ENCODE assay signal across 8 cellular contexts in the genomic region with DNA sequence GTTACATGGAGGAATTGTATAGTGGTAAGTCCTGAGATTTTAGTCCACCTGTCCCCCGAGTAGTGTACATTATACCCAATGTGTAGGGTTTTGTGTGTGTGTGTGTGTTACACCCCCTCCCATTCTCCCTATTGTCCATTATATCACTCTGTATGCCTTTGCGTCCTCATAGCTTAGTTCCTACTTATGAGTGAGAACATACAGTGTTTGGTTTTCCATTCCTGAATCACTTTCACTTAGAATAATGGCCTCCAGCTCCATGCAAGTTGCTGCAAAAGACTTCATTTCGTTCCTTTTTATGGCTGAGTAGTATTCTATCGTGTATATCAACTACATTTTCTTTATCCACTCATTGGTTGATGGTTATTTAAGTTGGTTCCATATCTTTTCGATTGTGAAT. TPM values are rescaled to one million over a fixed set of nuclear protein-coding genes. Genes with fewer than 3 reads are reported as not detected.
DNase-seq lines count a peak whose midpoint lies in the region; ATAC-seq and TF ChIP-seq lines count a peak whose summit lies in the region.

No MANE protein-coding gene starts in this region.

- no peak for TF ChIP-seq RAD21 in SK-N-SH (IDR thresholded peaks at IDR 0.05; ENCODE audit: low read length)

- H3K79me2 ChIP-seq in SK-N-SH (ENCODE audit: insufficient read depth): no peaks in the 10 kb centered on the region

- no peak for TF ChIP-seq EP300 in SK-N-SH (IDR thresholded peaks at IDR 0.05; ENCODE audit: borderline replicate concordance in 1 of 2, low read depth in 1 of 2, low read length in 1 of 2)

- H3K27me3 ChIP-seq in SK-N-SH (ENCODE audit: insufficient read depth) (peaks cover 17% of the 10 kb centered on the region), iPS-20b (ENCODE audit: insufficient read depth, low read length) (peaks cover 40% of the 10 kb centered on the region), stomach smooth muscle (ENCODE audit: control insufficient read depth in 1 of 2, insufficient read depth in 2 of 2, low read length in 2 of 2) (peaks cover 12 to 16% of the 10 kb centered on the region in 2 donors)

- H4K20me1 ChIP-seq in SK-N-SH (ENCODE audit: insufficient read depth): no peaks in the 10 kb centered on the region

- CTCF ChIA-PET in SK-N-SH (lab: Yijun Ruan, JAX): interaction anchor here (0.6 to 4.3 kb wide), 18 partner anchors 8 to 285 kb away, joined by 3 to 30 read pairs (median 4); no protein-coding TSS in a partner anchor

- H3K9me3 ChIP-seq in SK-N-SH: no peaks in the 10 kb centered on the region
- H3K9me3 ChIP-seq in iPS-20b (ENCODE audit: insufficient read depth, low read depth, low read length): no peaks in the 10 kb centered on the region
- H3K9me3 ChIP-seq in stomach smooth muscle (ENCODE audit: control insufficient read depth in 2 of 2, low read length in 2 of 2): no peaks in the 10 kb centered on the region

- DNase-seq in SK-N-SH (no peak), NCI-H526 treated with DMSO at 0.1 percent for 48 hours (lab: John Stamatoyannopoulos, UW) (no peak)
- DNase-seq in central memory CD4-positive, alpha-beta T cell: no peak

- peak overlapping the region; percentile 43 to 46; a peak in 2 of 4 replicates for H3K4me3 ChIP-seq in SK-N-SH (ENCODE audit: low read depth in 2 of 2, low read length in 1 of 2)
- peak overlapping the region; percentile 64 for H3K4me3 ChIP-seq in iPS-20b (ENCODE audit: low read length)
- peak overlapping the region; percentile 13 to 64 for H3K4me3 ChIP-seq in stomach smooth muscle (ENCODE audit: low read length in 2 of 2)

- H3K36me3 ChIP-seq in SK-N-SH (replicated peaks in 1 of 2; ENCODE audit: control insufficient read depth in 1 of 2, insufficient read depth in 2 of 2, low read length in 1 of 2): no peaks in the 10 kb centered on the region
- H3K36me3 ChIP-seq in iPS-20b (ENCODE audit: insufficient read depth, low read depth, low read length): no peaks in the 10 kb centered on the region
- no peaks in the 10 kb centered on the region for H3K36me3 ChIP-seq in stomach smooth muscle (ENCODE audit: control insufficient read depth in 2 of 2, insufficient read depth in 2 of 2, low read length in 2 of 2)

- H3K4me1 ChIP-seq in SK-N-SH (ENCODE audit: control insufficient read depth in 1 of 2, insufficient read depth in 2 of 2, low read depth in 1 of 2, low read length in 1 of 2): peaks cover 0 to 8% of the 10 kb centered on the region in 2 experiments; a peak in 1 of 4 replicates
- no peaks in the 10 kb centered on the region; the same call in 1 of the 2 replicates for H3K4me1 ChIP-seq in iPS-20b (ENCODE audit: insufficient read depth, low read length)
- H3K4me1 ChIP-seq in stomach smooth muscle (ENCODE audit: control insufficient read depth, insufficient read depth, low read length): peaks cover 12% of the 10 kb centered on the region

- no peaks in the 10 kb centered on the region for H3K9me2 ChIP-seq in SK-N-SH

- no peak overlapping the region for H3K9ac ChIP-seq in SK-N-SH
- H3K9ac ChIP-seq in iPS-20b (ENCODE audit: low read depth, low read length): no peak overlapping the region
- no peak overlapping the region for H3K9ac ChIP-seq in stomach smooth muscle (ENCODE audit: low read length in 2 of 2)

- no peak overlapping the region for H3K27ac ChIP-seq in SK-N-SH (ENCODE audit: low read depth in 2 of 2, low read length in 1 of 2)
- H3K27ac ChIP-seq in VCaP: peak overlapping the region; percentile 66; the same call in 1 of the 2 replicates
- no peak overlapping the region for H3K27ac ChIP-seq in iPS-20b (ENCODE audit: low read length)
- no peak overlapping the region for H3K27ac ChIP-seq in stomach smooth muscle (ENCODE audit: low read length)

- H3K4me2 ChIP-seq in SK-N-SH: peak overlapping the region; percentile 68

- no peaks in the 10 kb centered on the region for H3F3A ChIP-seq in SK-N-SH (replicated peaks; ENCODE audit: insufficient read depth)

- H2AFZ ChIP-seq in SK-N-SH (ENCODE audit: low read depth): no peak overlapping the region

- WGBS in SK-N-SH (ENCODE audit: low lambda C conversion rate): 37% methylated on average over 5 of the region's 5 CpGs

- TF ChIP-seq CTCF in SK-N-SH (IDR thresholded peaks at IDR 0.05): no peak
- TF ChIP-seq CTCF in VCaP (conservative IDR thresholded peaks at IDR 0.05): no peak

- POLR2A ChIA-PET in SK-N-SH (lab: Yijun Ruan, JAX): interaction anchor here (0.5 kb wide), 1 partner anchor 312 kb away, joined by 3 read pairs; no protein-coding TSS in a partner anchor

- no peak for ATAC-seq in SK-N-SH treated with all-trans-retinoic acid at 6 μM for 48 hours
- no peak for ATAC-seq in HG03039 (IDR thresholded peaks at IDR 0.05; ENCODE audit: unreplicated experiment)

TF ChIP-seq in SK-N-SH, 30 proteins besides CTCF, POLR2A, EP300 and RAD21 (continues in another document):
- no peak for TF ChIP-seq GATA2 (CRISPR knock-in tag; IDR thresholded peaks at IDR 0.05)
- TF ChIP-seq, protein P1, sequence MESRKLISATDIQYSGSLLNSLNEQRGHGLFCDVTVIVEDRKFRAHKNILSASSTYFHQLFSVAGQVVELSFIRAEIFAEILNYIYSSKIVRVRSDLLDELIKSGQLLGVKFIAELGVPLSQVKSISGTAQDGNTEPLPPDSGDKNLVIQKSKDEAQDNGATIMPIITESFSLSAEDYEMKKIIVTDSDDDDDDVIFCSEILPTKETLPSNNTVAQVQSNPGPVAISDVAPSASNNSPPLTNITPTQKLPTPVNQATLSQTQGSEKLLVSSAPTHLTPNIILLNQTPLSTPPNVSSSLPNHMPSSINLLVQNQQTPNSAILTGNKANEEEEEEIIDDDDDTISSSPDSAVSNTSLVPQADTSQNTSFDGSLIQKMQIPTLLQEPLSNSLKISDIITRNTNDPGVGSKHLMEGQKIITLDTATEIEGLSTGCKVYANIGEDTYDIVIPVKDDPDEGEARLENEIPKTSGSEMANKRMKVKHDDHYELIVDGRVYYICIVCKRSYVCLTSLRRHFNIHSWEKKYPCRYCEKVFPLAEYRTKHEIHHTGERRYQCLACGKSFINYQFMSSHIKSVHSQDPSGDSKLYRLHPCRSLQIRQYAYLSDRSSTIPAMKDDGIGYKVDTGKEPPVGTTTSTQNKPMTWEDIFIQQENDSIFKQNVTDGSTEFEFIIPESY (IDR thresholded peaks at IDR 0.05; ENCODE audit: borderline replicate concordance, low read depth): no peak
- no peak for TF ChIP-seq RXRA (IDR thresholded peaks at IDR 0.05; ENCODE audit: borderline replicate concordance, low read depth)
- TF ChIP-seq GABPA (IDR thresholded peaks at IDR 0.05; ENCODE audit: low read depth): no peak
- TF ChIP-seq EZH2phosphoT487 (IDR thresholded peaks at IDR 0.05; ENCODE audit: borderline replicate concordance, low read depth): no peak
- no peak for TF ChIP-seq TAF1 (IDR thresholded peaks at IDR 0.05; ENCODE audit: borderline replicate concordance, low read depth, low read length)
- TF ChIP-seq FOXJ3 (CRISPR knock-in tag; IDR thresholded peaks at IDR 0.05): no peak
- no peak for TF ChIP-seq TCF12 (IDR thresholded peaks at IDR 0.05)
- TF ChIP-seq, protein P2, sequence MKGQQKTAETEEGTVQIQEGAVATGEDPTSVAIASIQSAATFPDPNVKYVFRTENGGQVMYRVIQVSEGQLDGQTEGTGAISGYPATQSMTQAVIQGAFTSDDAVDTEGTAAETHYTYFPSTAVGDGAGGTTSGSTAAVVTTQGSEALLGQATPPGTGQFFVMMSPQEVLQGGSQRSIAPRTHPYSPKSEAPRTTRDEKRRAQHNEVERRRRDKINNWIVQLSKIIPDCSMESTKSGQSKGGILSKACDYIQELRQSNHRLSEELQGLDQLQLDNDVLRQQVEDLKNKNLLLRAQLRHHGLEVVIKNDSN (IDR thresholded peaks at IDR 0.05; ENCODE audit: borderline replicate concordance, low read depth): no peak
- no peak for TF ChIP-seq MEF2A (IDR thresholded peaks at IDR 0.05; ENCODE audit: borderline replicate concordance, low read depth)
- no peak for TF ChIP-seq YY1 (IDR thresholded peaks at IDR 0.05; ENCODE audit: low read depth)

TF ChIP-seq in SK-N-SH treated with all-trans-retinoic acid at 6 μM for 48 hours, 23 proteins besides CTCF, POLR2A, EP300 and RAD21 (continues in another document):
- TF ChIP-seq TCF4 (CRISPR knock-in tag; IDR thresholded peaks at IDR 0.05; ENCODE audit: borderline replicate concordance) (no peak), ZFP30 (CRISPR knock-in tag; IDR thresholded peaks at IDR 0.05) (no peak), ARNTL (CRISPR knock-in tag; IDR thresholded peaks at IDR 0.05; ENCODE audit: borderline replicate concordance, low read depth) (no peak), BACH2 (CRISPR knock-in tag; IDR thresholded peaks at IDR 0.05; ENCODE audit: borderline replicate concordance) (no peak), ZFP3 (CRISPR knock-in tag; IDR thresholded peaks at IDR 0.05) (no peak), ZNF8 (CRISPR knock-in tag; IDR thresholded peaks at IDR 0.05) (no peak), TOX (CRISPR knock-in tag; IDR thresholded peaks at IDR 0.05; ENCODE audit: borderline replicate concordance) (no peak), SNAI2 (CRISPR knock-in tag; IDR thresholded peaks at IDR 0.05) (no peak), OSR1 (CRISPR knock-in tag; IDR thresholded peaks at IDR 0.05) (no peak), ZC3H10 (CRISPR knock-in tag; IDR thresholded peaks at IDR 0.05) (no peak), GLIS3 (CRISPR knock-in tag; IDR thresholded peaks at IDR 0.05) (no peak)
- TF ChIP-seq, protein P3, sequence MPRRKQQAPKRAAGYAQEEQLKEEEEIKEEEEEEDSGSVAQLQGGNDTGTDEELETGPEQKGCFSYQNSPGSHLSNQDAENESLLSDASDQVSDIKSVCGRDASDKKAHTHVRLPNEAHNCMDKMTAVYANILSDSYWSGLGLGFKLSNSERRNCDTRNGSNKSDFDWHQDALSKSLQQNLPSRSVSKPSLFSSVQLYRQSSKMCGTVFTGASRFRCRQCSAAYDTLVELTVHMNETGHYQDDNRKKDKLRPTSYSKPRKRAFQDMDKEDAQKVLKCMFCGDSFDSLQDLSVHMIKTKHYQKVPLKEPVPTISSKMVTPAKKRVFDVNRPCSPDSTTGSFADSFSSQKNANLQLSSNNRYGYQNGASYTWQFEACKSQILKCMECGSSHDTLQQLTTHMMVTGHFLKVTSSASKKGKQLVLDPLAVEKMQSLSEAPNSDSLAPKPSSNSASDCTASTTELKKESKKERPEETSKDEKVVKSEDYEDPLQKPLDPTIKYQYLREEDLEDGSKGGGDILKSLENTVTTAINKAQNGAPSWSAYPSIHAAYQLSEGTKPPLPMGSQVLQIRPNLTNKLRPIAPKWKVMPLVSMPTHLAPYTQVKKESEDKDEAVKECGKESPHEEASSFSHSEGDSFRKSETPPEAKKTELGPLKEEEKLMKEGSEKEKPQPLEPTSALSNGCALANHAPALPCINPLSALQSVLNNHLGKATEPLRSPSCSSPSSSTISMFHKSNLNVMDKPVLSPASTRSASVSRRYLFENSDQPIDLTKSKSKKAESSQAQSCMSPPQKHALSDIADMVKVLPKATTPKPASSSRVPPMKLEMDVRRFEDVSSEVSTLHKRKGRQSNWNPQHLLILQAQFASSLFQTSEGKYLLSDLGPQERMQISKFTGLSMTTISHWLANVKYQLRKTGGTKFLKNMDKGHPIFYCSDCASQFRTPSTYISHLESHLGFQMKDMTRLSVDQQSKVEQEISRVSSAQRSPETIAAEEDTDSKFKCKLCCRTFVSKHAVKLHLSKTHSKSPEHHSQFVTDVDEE (CRISPR knock-in tag; IDR thresholded peaks at IDR 0.05): no peak

RNA-seq across cellular contexts. Expression of a gene that starts 0.6 kb away (rescaled TPM):
- not detected in 2 replicates for polyA plus RNA-seq in SK-N-SH (2012; rRNA removed)
- not detected in 2 replicates for polyA plus RNA-seq in SK-N-SH (2012; cell fraction: cytosol; rRNA removed)
- not detected in 2 replicates for polyA plus RNA-seq in SK-N-SH (2012; cell fraction: nucleus; rRNA removed)
